In genomic region chr20:39752235-39752876, GRCh38 we compare ENCODE assay signal across 15 cellular contexts.
DNase-seq lines count a peak whose midpoint lies in the region; ATAC-seq and TF ChIP-seq lines count a peak whose summit lies in the region.
"Had no signal": no experiment of that assay in that cellular context is flagged by ENCODE, and none has a peak within 500 bp of the region (broad histone marks: within the 10 kb centered on the region; RNA-seq: fewer than 3 reads in every experiment).

No MANE protein-coding gene starts in this region.

- no peaks in the 10 kb centered on the region for H4K20me1 ChIP-seq in SU-DHL-6 (ENCODE audit: low read depth, low read length)

- peaks cover 18% of the 10 kb centered on the region for H3K9me3 Mint-ChIP-seq in stimulated activated memory B cell treated with anti-CD40 and anti-IgM and Interleukin-4, amounts not matched to agents 10 μg/mL and 1 μg/mL and 100 μg/mL, for 72 hours

- H3K4me3 ChIP-seq in SU-DHL-6 (ENCODE audit: insufficient read depth, low read length, poor library complexity, severe bottlenecking) (peak overlapping the region; percentile 7), MG63 (no peak overlapping the region)
- H3K4me3 ChIP-seq: A549, HAP-1 had no signal

- H3K4me1 Mint-ChIP-seq in stimulated activated memory B cell treated with anti-CD40 and anti-IgM and Interleukin-4, amounts not matched to agents 10 μg/mL and 1 μg/mL and 100 μg/mL, for 72 hours, result peaks cover 11% of the 10 kb centered on the region
- H3K4me1 Mint-ChIP-seq: CD14-positive monocyte had no signal

- peak overlapping the region; percentile 86 for H3K27ac ChIP-seq in SU-DHL-6 (ENCODE audit: low read depth, low read length)
- H3K27ac ChIP-seq: A549 had no signal

- H3K9me2 ChIP-seq in SU-DHL-6 (replicated peaks; ENCODE audit: insufficient read depth, low read length), result no peaks in the 10 kb centered on the region

- H2AFZ ChIP-seq in SU-DHL-6 (ENCODE audit: low read depth, low read length, severe bottlenecking), result peak overlapping the region; percentile 34

- no peak for TF ChIP-seq CTCF in SU-DHL-6 (IDR thresholded peaks at IDR 0.05; ENCODE audit: insufficient read depth, low read length, poor library complexity, severe bottlenecking)

- DNase-seq in HT-29 (ENCODE audit: low spot score), result no peak
- no peak for DNase-seq in NCI-H1930 (lab: John Stamatoyannopoulos, UW)
- no peak for DNase-seq in MG63
- no peak for DNase-seq in GDM1 (lab: John Stamatoyannopoulos, UW)
- DNase-seq: CD8-positive, alpha-beta T cell; COR-L47; DND-41; GF-D8 had no signal

- no peaks in the 10 kb centered on the region for H3K27me3 ChIP-seq in SU-DHL-6 (ENCODE audit: low read length)
- H3K27me3 ChIP-seq in MG63, result no peaks in the 10 kb centered on the region; the same call in 1 of the 2 replicates

- H3K9me3 ChIP-seq in SU-DHL-6 (ENCODE audit: insufficient read depth, low read length) (peaks cover 5% of the 10 kb centered on the region; the same call in 1 of the 2 replicates), MG63 (peaks cover 8% of the 10 kb centered on the region)
- H3K9me3 ChIP-seq: HAP-1 had no signal

- no peaks in the 10 kb centered on the region for H3F3A ChIP-seq in SU-DHL-6 (ENCODE audit: insufficient read depth)

- no peaks in the 10 kb centered on the region for H3K27me3 Mint-ChIP-seq in stimulated activated memory B cell treated with anti-CD40 and anti-IgM and Interleukin-4, amounts not matched to agents 10 μg/mL and 1 μg/mL and 100 μg/mL, for 72 hours

- H3K79me2 ChIP-seq in SU-DHL-6 (ENCODE audit: insufficient read depth, low read length), result no peaks in the 10 kb centered on the region

- peak overlapping the region; percentile 24 for H3K27ac Mint-ChIP-seq in stimulated activated memory B cell treated with anti-CD40 and anti-IgM and Interleukin-4, amounts not matched to agents 10 μg/mL and 1 μg/mL and 100 μg/mL, for 72 hours
- H3K27ac Mint-ChIP-seq: CD14-positive monocyte; CD8-positive, alpha-beta T cell had no signal

- no peaks in the 10 kb centered on the region for H3K36me3 Mint-ChIP-seq in stimulated activated memory B cell treated with anti-CD40 and anti-IgM and Interleukin-4, amounts not matched to agents 10 μg/mL and 1 μg/mL and 100 μg/mL, for 72 hours
- H3K36me3 Mint-ChIP-seq: CD14-positive monocyte; CD8-positive, alpha-beta T cell had no signal

- H3K4me3 Mint-ChIP-seq in stimulated activated memory B cell treated with anti-CD40 and anti-IgM and Interleukin-4, amounts not matched to agents 10 μg/mL and 1 μg/mL and 100 μg/mL, for 72 hours, result no peak overlapping the region
- H3K4me3 Mint-ChIP-seq: CD14-positive monocyte; CD8-positive, alpha-beta T cell had no signal

- peak; percentile 73 for ATAC-seq in GM19324 (IDR thresholded peaks at IDR 0.05; ENCODE audit: low FRiP score, unreplicated experiment)
- peak; percentile 59 for ATAC-seq in HG03175 (IDR thresholded peaks at IDR 0.05; ENCODE audit: unreplicated experiment)
- no peak for ATAC-seq in stimulated activated memory B cell treated with anti-CD40 and anti-IgM and Interleukin-4, amounts not matched to agents 10 μg/mL and 1 μg/mL and 100 μg/mL, for 72 hours
- ATAC-seq: A549; CD8-positive, alpha-beta T cell had no signal

- H3K9ac ChIP-seq in SU-DHL-6 (ENCODE audit: low read length), result peak overlapping the region; percentile 25

- peak overlapping the region; percentile 58 for H3K4me2 ChIP-seq in SU-DHL-6 (ENCODE audit: low read depth, low read length, poor library complexity, severe bottlenecking)
- H3K4me2 ChIP-seq: A549 had no signal

- H3K36me3 ChIP-seq in SU-DHL-6 (ENCODE audit: low read length) (no peaks in the 10 kb centered on the region), MG63 (no peaks in the 10 kb centered on the region)
- H3K36me3 ChIP-seq: HAP-1 had no signal
